In genomic region chr14:101076451-101077220, GRCh38 we compare ENCODE assay signal across 18 cellular contexts.
A peak's percentile ranks its signal among the peaks of the same experiment; 100 is the strongest.
DNase-seq lines count a peak whose midpoint lies in the region; ATAC-seq, FAIRE-seq and TF ChIP-seq lines count a peak whose summit lies in the region.
"Had no signal": no experiment of that assay in that cellular context is flagged by ENCODE, and none has a peak within 500 bp of the region (broad histone marks: within the 10 kb centered on the region; RNA-seq: fewer than 3 reads in every experiment).

No MANE protein-coding gene starts in this region.

- H3K79me2 ChIP-seq in H1 (ENCODE audit: control insufficient read depth in 1 of 2, insufficient read depth in 2 of 2, low read length in 2 of 2), result no peaks in the 10 kb centered on the region

- H3K79me1 ChIP-seq in H1 (ENCODE audit: low read depth, low read length), result no peaks in the 10 kb centered on the region

- H2BK120ac ChIP-seq in H1 (replicated peaks; ENCODE audit: low read depth, low read length), result no peak overlapping the region

- TF ChIP-seq RAD21 in H1 (IDR thresholded peaks at IDR 0.05 in 1 of 2, conservative IDR thresholded peaks at IDR 0.05 in 1 of 2; ENCODE audit: low read depth in 2 of 2, low read length in 2 of 2), result no peak

- no peaks in the 10 kb centered on the region for H3K36me3 Mint-ChIP-seq in activated naive CD4-positive, alpha-beta T cell treated with anti-CD3 and anti-CD28 coated beads, Interleukin-2, amount 10 ng/mL, durations not matched to agents 7 days and 5 days
- H3K36me3 Mint-ChIP-seq in nephron progenitor cell (ENCODE audit: low read depth) (no peaks in the 10 kb centered on the region), type B pancreatic cell (no peaks in the 10 kb centered on the region), endothelial cell (ENCODE audit: low read depth, unreplicated experiment) (no peaks in the 10 kb centered on the region)
- H3K36me3 Mint-ChIP-seq in activated CD8-positive, alpha-beta T cell treated with anti-CD3 and anti-CD28 coated beads, Interleukin-2, amount 10 ng/mL, durations not matched to agents 7 days and 5 days (ENCODE audit: low read depth), result no peaks in the 10 kb centered on the region
- H3K36me3 Mint-ChIP-seq: brain, naive B cell had no signal

- H3K36me3 ChIP-seq in H1 (ENCODE audit: control insufficient read depth in 2 of 4, insufficient read depth in 4 of 4, low read length in 3 of 4) (no peaks in the 10 kb centered on the region), mucosa of descending colon (ENCODE audit: low read depth) (no peaks in the 10 kb centered on the region)

- POLR2A ChIA-PET in H1 (lab: Charles Lee; ENCODE audit: partially characterized antibody), result no interaction called here
- POLR2A ChIA-PET in activated CD8-positive, alpha-beta T cell treated with anti-CD3 and anti-CD28 coated beads, Interleukin-2, amount 10 ng/mL, durations not matched to agents 7 days and 5 days (lab: Charles Lee), result no interaction called here

- intact Hi-C loops in mucosa of descending colon (cut with DNase I, micrococcal nuclease), result no loop called here

- no peak overlapping the region for H2BK20ac ChIP-seq in H1 (ENCODE audit: low read length)

- no peaks in the 10 kb centered on the region for H3K9me3 ChIP-seq in H1 (ENCODE audit: insufficient read depth in 2 of 2, low read depth in 1 of 2, low read length in 1 of 2)
- no peaks in the 10 kb centered on the region for H3K9me3 ChIP-seq in mucosa of descending colon
- H3K9me3 ChIP-seq: Caco-2 had no signal

- peak overlapping the region; percentile 70 to 84; a peak in 3 of 4 replicates for H3K4me2 ChIP-seq in H1 (ENCODE audit: insufficient read depth in 1 of 2, low read depth in 2 of 2, low read length in 2 of 2)

- no peak overlapping the region for H3K4me3 Mint-ChIP-seq in activated naive CD4-positive, alpha-beta T cell treated with anti-CD3 and anti-CD28 coated beads, Interleukin-2, amount 10 ng/mL, durations not matched to agents 7 days and 5 days
- H3K4me3 Mint-ChIP-seq in nephron progenitor cell (peak overlapping the region; percentile 47), type B pancreatic cell (no peak overlapping the region), endothelial cell (ENCODE audit: unreplicated experiment) (no peak overlapping the region)
- H3K4me3 Mint-ChIP-seq in activated CD8-positive, alpha-beta T cell treated with anti-CD3 and anti-CD28 coated beads, Interleukin-2, amount 10 ng/mL, durations not matched to agents 7 days and 5 days, result no peak overlapping the region
- H3K4me3 Mint-ChIP-seq: T-helper 2 cell treated with Interferon-gamma antibody and Interleukin-4, amounts not matched to agents 5 μg/mL and 100 μg/mL, for 36 hours had no signal

- H3K14ac ChIP-seq in H1 (ENCODE audit: insufficient read length), result no peak overlapping the region

- peak overlapping the region; percentile 84 for H4K91ac ChIP-seq in H1 (replicated peaks; ENCODE audit: insufficient read length, low read length)

- H3K23me2 ChIP-seq in H1 (ENCODE audit: low read depth, low read length), result peaks cover 5% of the 10 kb centered on the region; the same call in 1 of the 2 replicates

- H4K8ac ChIP-seq in H1 (ENCODE audit: extremely low read depth, insufficient read depth, low read length), result no peak overlapping the region

- H3K4me1 ChIP-seq in H1 (replicated peaks in 1 of 4; ENCODE audit: control insufficient read depth in 3 of 4, insufficient read depth in 4 of 4, low read length in 3 of 4) (peaks cover 5 to 28% (median 20%) of the 10 kb centered on the region in 4 experiments), mucosa of descending colon (ENCODE audit: low read depth) (peaks cover 3% of the 10 kb centered on the region)
- H3K4me1 ChIP-seq: Caco-2 had no signal

- no peaks in the 10 kb centered on the region for H3K9me3 Mint-ChIP-seq in activated naive CD4-positive, alpha-beta T cell treated with anti-CD3 and anti-CD28 coated beads, Interleukin-2, amount 10 ng/mL, durations not matched to agents 7 days and 5 days
- no peaks in the 10 kb centered on the region for H3K9me3 Mint-ChIP-seq in nephron progenitor cell
- no peaks in the 10 kb centered on the region for H3K9me3 Mint-ChIP-seq in type B pancreatic cell
- no peaks in the 10 kb centered on the region for H3K9me3 Mint-ChIP-seq in activated CD8-positive, alpha-beta T cell treated with anti-CD3 and anti-CD28 coated beads, Interleukin-2, amount 10 ng/mL, durations not matched to agents 7 days and 5 days (ENCODE audit: insufficient read depth)
- no peaks in the 10 kb centered on the region for H3K9me3 Mint-ChIP-seq in endothelial cell (ENCODE audit: unreplicated experiment)
- H3K9me3 Mint-ChIP-seq: T-helper 2 cell treated with Interferon-gamma antibody and Interleukin-4, amounts not matched to agents 5 μg/mL and 100 μg/mL, for 36 hours had no signal

- no peak overlapping the region for H3K23ac ChIP-seq in H1 (ENCODE audit: insufficient read length)

- no peak overlapping the region for H3K9ac ChIP-seq in H1 (replicated peaks in 1 of 4; ENCODE audit: extremely low read depth in 1 of 4, low read depth in 3 of 4, low read length in 3 of 4)

- no peak for TF ChIP-seq EP300 in H1 (IDR thresholded peaks at IDR 0.05; ENCODE audit: borderline replicate concordance in 1 of 2, low read depth in 2 of 2, low read length in 2 of 2)

- 80% methylated on average over 27 of the region's 30 CpGs; no CpG with 5 or more reads in 1 of the 2 experiments for WGBS in H1 (ENCODE audit: extremely low coverage in 1 of 2, insufficient coverage in 1 of 2, insufficient read length in 1 of 2, insufficient replicate concordance in 2 of 2, low coverage in 1 of 2, low lambda C conversion rate in 2 of 2, missing lambda C conversion rate in 1 of 2), 2 experiments

- no peak overlapping the region for H3K18ac ChIP-seq in H1 (ENCODE audit: extremely low read depth, low read length)

- TF ChIP-seq CTCF in H1 (IDR thresholded peaks at IDR 0.05; ENCODE audit: control extremely low read depth in 1 of 3, insufficient read depth in 1 of 3, low read depth in 1 of 3, low read length in 3 of 3), result no peak
- TF ChIP-seq CTCF in nephron progenitor cell (IDR thresholded peaks at IDR 0.05), result no peak
- no peak for TF ChIP-seq CTCF in type B pancreatic cell (conservative IDR thresholded peaks at IDR 0.05)
- no peak for TF ChIP-seq CTCF in mucosa of descending colon (IDR thresholded peaks at IDR 0.05)
- TF ChIP-seq CTCF in endothelial cell (IDR thresholded peaks at IDR 0.05; ENCODE audit: unreplicated experiment), result no peak

- H2BK12ac ChIP-seq in H1 (ENCODE audit: low read depth, low read length), result peak overlapping the region; percentile 50; the same call in 1 of the 2 replicates

- H2AFZ ChIP-seq in H1 (ENCODE audit: low read length), result no peak overlapping the region

- no peak overlapping the region for H3K27ac ChIP-seq in H1 (ENCODE audit: low read depth, low read length)
- H3K27ac ChIP-seq: HL-60, RWPE1 had no signal

- no peak for TF ChIP-seq POLR2A in H1 (IDR thresholded peaks at IDR 0.05; ENCODE audit: control extremely low read depth in 1 of 2, low read depth in 2 of 2, low read length in 2 of 2)

- no peak overlapping the region for H4K5ac ChIP-seq in H1 (ENCODE audit: insufficient read length, low read depth, low read length)

- no peaks in the 10 kb centered on the region for H4K20me1 ChIP-seq in H1 (replicated peaks in 1 of 2; ENCODE audit: control insufficient read depth in 1 of 2, insufficient read depth in 2 of 2, low read length in 2 of 2)

- CTCF ChIA-PET in activated naive CD4-positive, alpha-beta T cell treated with anti-CD3 and anti-CD28 coated beads, Interleukin-2, amount 10 ng/mL, durations not matched to agents 7 days and 5 days (lab: Charles Lee), result no interaction called here
- CTCF ChIA-PET in H1 (lab: Charles Lee; ENCODE audit: partially characterized antibody), result interaction anchor here (0.8 to 1.1 kb wide), 2 partner anchors 22 to 173 kb away, joined by 3 read pairs; partner anchors contain the start of gene RTL1
- CTCF ChIA-PET in activated CD8-positive, alpha-beta T cell treated with anti-CD3 and anti-CD28 coated beads, Interleukin-2, amount 10 ng/mL, durations not matched to agents 7 days and 5 days (lab: Charles Lee), result no interaction called here

- H3K27ac Mint-ChIP-seq in activated naive CD4-positive, alpha-beta T cell treated with anti-CD3 and anti-CD28 coated beads, Interleukin-2, amount 10 ng/mL, durations not matched to agents 7 days and 5 days, result no peak overlapping the region
- no peak overlapping the region for H3K27ac Mint-ChIP-seq in nephron progenitor cell
- peak overlapping the region; percentile 31 for H3K27ac Mint-ChIP-seq in type B pancreatic cell
- H3K27ac Mint-ChIP-seq in activated CD8-positive, alpha-beta T cell treated with anti-CD3 and anti-CD28 coated beads, Interleukin-2, amount 10 ng/mL, durations not matched to agents 7 days and 5 days, result no peak overlapping the region
- H3K27ac Mint-ChIP-seq in endothelial cell (ENCODE audit: unreplicated experiment), result no peak overlapping the region
- H3K27ac Mint-ChIP-seq: T-helper 2 cell treated with Interferon-gamma antibody and Interleukin-4, amounts not matched to agents 5 μg/mL and 100 μg/mL, for 36 hours had no signal

- no peak overlapping the region for H3K4ac ChIP-seq in H1 (replicated peaks; ENCODE audit: insufficient read length, low read depth, low read length)

- no peak overlapping the region for H2BK5ac ChIP-seq in H1 (ENCODE audit: low read depth, low read length)

- no peak overlapping the region for H2BK15ac ChIP-seq in H1 (ENCODE audit: low read length)

- H3K4me3 ChIP-seq in H1 (ENCODE audit: extremely low read depth in 1 of 4, insufficient read depth in 2 of 4, low read depth in 3 of 4, low read length in 4 of 4), result peak overlapping the region in 3 of 4 experiments; percentile 32 to 62 (median 34); a peak in 3 of 8 replicates
- H3K4me3 ChIP-seq in mucosa of descending colon, result no peak overlapping the region

- no peak for FAIRE-seq in H1 (lab: Jason Lieb, UNC)

- H3K56ac ChIP-seq in H1 (replicated peaks; ENCODE audit: insufficient read length, low read depth, low read length), result no peak overlapping the region

- H3K4me1 Mint-ChIP-seq in activated naive CD4-positive, alpha-beta T cell treated with anti-CD3 and anti-CD28 coated beads, Interleukin-2, amount 10 ng/mL, durations not matched to agents 7 days and 5 days, result no peaks in the 10 kb centered on the region
- peaks cover 44% of the 10 kb centered on the region for H3K4me1 Mint-ChIP-seq in nephron progenitor cell
- H3K4me1 Mint-ChIP-seq in type B pancreatic cell (ENCODE audit: unreplicated experiment), result peaks cover 9% of the 10 kb centered on the region
- H3K4me1 Mint-ChIP-seq in activated CD8-positive, alpha-beta T cell treated with anti-CD3 and anti-CD28 coated beads, Interleukin-2, amount 10 ng/mL, durations not matched to agents 7 days and 5 days (ENCODE audit: low read depth), result peaks cover 1% of the 10 kb centered on the region
- peaks cover 10% of the 10 kb centered on the region for H3K4me1 Mint-ChIP-seq in endothelial cell (ENCODE audit: unreplicated experiment)

- peaks cover 50% of the 10 kb centered on the region for H3K27me3 Mint-ChIP-seq in activated naive CD4-positive, alpha-beta T cell treated with anti-CD3 and anti-CD28 coated beads, Interleukin-2, amount 10 ng/mL, durations not matched to agents 7 days and 5 days
- H3K27me3 Mint-ChIP-seq in nephron progenitor cell (ENCODE audit: low read depth, poor library complexity), result peaks cover 76% of the 10 kb centered on the region
- H3K27me3 Mint-ChIP-seq in type B pancreatic cell, result peaks cover 48% of the 10 kb centered on the region
- peaks cover 39% of the 10 kb centered on the region for H3K27me3 Mint-ChIP-seq in activated CD8-positive, alpha-beta T cell treated with anti-CD3 and anti-CD28 coated beads, Interleukin-2, amount 10 ng/mL, durations not matched to agents 7 days and 5 days (ENCODE audit: low read depth)
- peaks cover 4% of the 10 kb centered on the region for H3K27me3 Mint-ChIP-seq in endothelial cell (ENCODE audit: unreplicated experiment)

- peak; percentile 9 for DNase-seq in activated naive CD4-positive, alpha-beta T cell treated with anti-CD3 and anti-CD28 coated beads, Interleukin-2, amount 10 ng/mL, durations not matched to agents 7 days and 5 days
- DNase-seq in activated naive CD4-positive, alpha-beta T cell treated with Interleukin-2 at 50 U/mL for 16 hours, result no peak
- DNase-seq in H1 (ENCODE audit: low read depth in 1 of 2, low spot score in 2 of 2) (no peak), nephron progenitor cell (no peak), type B pancreatic cell (ENCODE audit: extremely low spot score, unreplicated experiment) (peak; percentile 43), mucosa of descending colon (no peak), endothelial cell (ENCODE audit: low spot score) (no peak)
- DNase-seq in activated CD8-positive, alpha-beta T cell treated with anti-CD3 and anti-CD28 coated beads, Interleukin-2, amount 10 ng/mL, durations not matched to agents 7 days and 5 days, result no peak
- DNase-seq: Caco-2, GOT3, kidney glomerular epithelial cell, naive B cell, NCI-H187 treated with DMSO at 0.1 percent for 48 hours, NCI-H526 had no signal

- no peak for ATAC-seq in activated CD8-positive, alpha-beta T cell treated with anti-CD3 and anti-CD28 coated beads, Interleukin-2, amount 10 ng/mL, durations not matched to agents 7 days and 5 days
- no peak for ATAC-seq in mucosa of descending colon

- H2AK5ac ChIP-seq in H1 (ENCODE audit: low read depth, low read length), result 0 out of 2 replicates have a peak overlapping the region, but pooled peaks have one; percentile 53

- H3K27me3 ChIP-seq in H1 (replicated peaks in 1 of 4; ENCODE audit: control insufficient read depth in 3 of 4, extremely low read depth in 1 of 4, insufficient read depth in 3 of 4, low read length in 3 of 4), result peaks cover 0 to 12% (median 7%) of the 10 kb centered on the region in 4 experiments; a peak in 5 of 7 replicates

Comparison
In these comparisons a context has a peak if more than half of its experiments do, and no peak if none do; other contexts are left out.
1. DNase-seq: peak in activated naive CD4-positive, alpha-beta T cell treated with anti-CD3 and anti-CD28 coated beads, Interleukin-2, amount 10 ng/mL, durations not matched to agents 7 days and 5 days (single experiment) and type B pancreatic cell (single experiment); none in activated naive CD4-positive, alpha-beta T cell treated with Interleukin-2 at 50 U/mL for 16 hours (single experiment), H1 (0 of 2), nephron progenitor cell (single experiment), activated CD8-positive, alpha-beta T cell treated with anti-CD3 and anti-CD28 coated beads, Interleukin-2, amount 10 ng/mL, durations not matched to agents 7 days and 5 days (single experiment), mucosa of descending colon (0 of 3) and endothelial cell (single experiment).